7 cellular contexts compared by ENCODE assay signal in genomic region chr2:103367877-103368276, GRCh38.
"Had no signal": no experiment of that assay in that cellular context is flagged by ENCODE, and none has a peak within 500 bp of the region (broad histone marks: within the 10 kb centered on the region; RNA-seq: fewer than 3 reads in every experiment).

No MANE protein-coding gene starts in this region.

- H3K27ac Mint-ChIP-seq: IgD-negative memory B cell had no signal

- H3K4me3 ChIP-seq: K562 had no signal

- H3K9ac ChIP-seq: KMS-11 had no signal

- FAIRE-seq: HTR-8/SVneo, K562 had no signal

- DNase-seq: KBM-7, KG1 had no signal

- H3K4me3 Mint-ChIP-seq: IgD-negative memory B cell had no signal

- H3K27ac ChIP-seq: HL-60, KMS-11 had no signal

- H3K4me1 Mint-ChIP-seq: IgD-negative memory B cell had no signal

- H3K4me2 ChIP-seq: KMS-11 had no signal

- H3K27me3 Mint-ChIP-seq: IgD-negative memory B cell had no signal

- ATAC-seq: K562 had no signal
